In the genomic region with DNA sequence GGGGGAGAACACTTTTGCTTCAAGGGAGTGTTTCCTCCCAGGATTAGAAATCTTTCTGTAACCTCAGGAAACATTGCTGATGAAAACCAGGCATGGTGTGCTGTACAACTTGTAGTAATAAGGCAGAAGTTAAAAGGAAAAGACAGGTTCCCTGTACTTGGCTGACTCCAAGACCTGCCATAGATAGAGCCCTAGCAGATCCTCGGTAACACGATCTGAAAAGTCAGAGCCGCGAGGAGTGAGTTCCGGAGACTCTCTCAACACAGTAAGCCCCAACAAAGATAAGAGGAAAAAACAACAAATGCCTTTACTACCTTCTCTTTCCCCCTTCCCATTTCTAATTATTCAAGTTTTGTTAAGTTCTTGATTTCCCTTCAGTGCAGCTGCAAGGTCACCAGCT, we compare ENCODE assay signal across 3 cellular contexts. TPM values are rescaled to one million over a fixed set of nuclear protein-coding genes. Genes with fewer than 3 reads are reported as not detected.
"Had no signal": no experiment of that assay in that cellular context is flagged by ENCODE, and none has a peak within 500 bp of the region (broad histone marks: within the 10 kb centered on the region; RNA-seq: fewer than 3 reads in every experiment).

No MANE protein-coding gene starts in this region.

RNA-seq across cellular contexts. Expression of gene RNU1-4, which starts 7.3 kb away (rescaled TPM):
- polyA plus RNA-seq: stomach, thymus, urinary bladder had no signal
